Comparison of ENCODE assay signal across 1 cellular context in the genomic region with DNA sequence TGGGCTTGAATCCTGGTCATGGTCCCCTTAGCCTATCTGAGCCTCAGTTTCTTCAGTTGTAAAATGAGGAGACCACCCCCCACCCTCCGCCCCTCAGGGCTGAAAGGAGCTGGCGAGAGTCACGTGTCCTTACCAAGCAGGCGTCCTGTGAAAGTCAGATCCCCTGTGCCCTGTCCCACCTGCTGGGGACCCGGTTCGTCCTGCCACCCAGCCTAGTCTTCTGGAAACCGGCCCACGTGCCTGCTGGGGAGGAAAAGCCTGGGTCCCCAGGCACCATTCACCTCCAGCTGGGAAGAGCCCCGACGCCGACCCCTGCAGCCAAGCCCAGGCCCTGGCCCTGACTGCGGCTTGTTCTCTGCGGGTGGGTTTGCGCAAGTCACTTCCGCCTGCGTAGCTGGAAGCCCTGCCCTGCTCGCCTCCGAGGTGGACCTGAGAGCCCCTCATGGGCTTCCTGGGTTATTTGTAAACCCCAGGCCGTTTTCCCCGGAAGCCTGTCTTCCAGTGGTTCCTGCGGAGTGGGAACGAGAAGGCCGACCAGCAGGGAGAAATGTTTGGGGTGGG.
TF ChIP-seq lines count a peak whose summit lies in the region.

No MANE protein-coding gene starts in this region.

TF ChIP-seq in GM12878, 131 proteins besides CTCF, POLR2A, EP300 and RAD21:
- TF ChIP-seq, protein P1, sequence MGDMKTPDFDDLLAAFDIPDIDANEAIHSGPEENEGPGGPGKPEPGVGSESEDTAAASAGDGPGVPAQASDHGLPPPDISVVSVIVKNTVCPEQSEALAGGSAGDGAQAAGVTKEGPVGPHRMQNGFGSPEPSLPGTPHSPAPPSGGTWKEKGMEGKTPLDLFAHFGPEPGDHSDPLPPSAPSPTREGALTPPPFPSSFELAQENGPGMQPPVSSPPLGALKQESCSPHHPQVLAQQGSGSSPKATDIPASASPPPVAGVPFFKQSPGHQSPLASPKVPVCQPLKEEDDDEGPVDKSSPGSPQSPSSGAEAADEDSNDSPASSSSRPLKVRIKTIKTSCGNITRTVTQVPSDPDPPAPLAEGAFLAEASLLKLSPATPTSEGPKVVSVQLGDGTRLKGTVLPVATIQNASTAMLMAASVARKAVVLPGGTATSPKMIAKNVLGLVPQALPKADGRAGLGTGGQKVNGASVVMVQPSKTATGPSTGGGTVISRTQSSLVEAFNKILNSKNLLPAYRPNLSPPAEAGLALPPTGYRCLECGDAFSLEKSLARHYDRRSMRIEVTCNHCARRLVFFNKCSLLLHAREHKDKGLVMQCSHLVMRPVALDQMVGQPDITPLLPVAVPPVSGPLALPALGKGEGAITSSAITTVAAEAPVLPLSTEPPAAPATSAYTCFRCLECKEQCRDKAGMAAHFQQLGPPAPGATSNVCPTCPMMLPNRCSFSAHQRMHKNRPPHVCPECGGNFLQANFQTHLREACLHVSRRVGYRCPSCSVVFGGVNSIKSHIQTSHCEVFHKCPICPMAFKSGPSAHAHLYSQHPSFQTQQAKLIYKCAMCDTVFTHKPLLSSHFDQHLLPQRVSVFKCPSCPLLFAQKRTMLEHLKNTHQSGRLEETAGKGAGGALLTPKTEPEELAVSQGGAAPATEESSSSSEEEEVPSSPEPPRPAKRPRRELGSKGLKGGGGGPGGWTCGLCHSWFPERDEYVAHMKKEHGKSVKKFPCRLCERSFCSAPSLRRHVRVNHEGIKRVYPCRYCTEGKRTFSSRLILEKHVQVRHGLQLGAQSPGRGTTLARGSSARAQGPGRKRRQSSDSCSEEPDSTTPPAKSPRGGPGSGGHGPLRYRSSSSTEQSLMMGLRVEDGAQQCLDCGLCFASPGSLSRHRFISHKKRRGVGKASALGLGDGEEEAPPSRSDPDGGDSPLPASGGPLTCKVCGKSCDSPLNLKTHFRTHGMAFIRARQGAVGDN (IDR thresholded peaks at IDR 0.05), result no peak
- no peak for TF ChIP-seq CBFB (IDR thresholded peaks at IDR 0.05; ENCODE audit: low read depth)
- TF ChIP-seq, protein P2, sequence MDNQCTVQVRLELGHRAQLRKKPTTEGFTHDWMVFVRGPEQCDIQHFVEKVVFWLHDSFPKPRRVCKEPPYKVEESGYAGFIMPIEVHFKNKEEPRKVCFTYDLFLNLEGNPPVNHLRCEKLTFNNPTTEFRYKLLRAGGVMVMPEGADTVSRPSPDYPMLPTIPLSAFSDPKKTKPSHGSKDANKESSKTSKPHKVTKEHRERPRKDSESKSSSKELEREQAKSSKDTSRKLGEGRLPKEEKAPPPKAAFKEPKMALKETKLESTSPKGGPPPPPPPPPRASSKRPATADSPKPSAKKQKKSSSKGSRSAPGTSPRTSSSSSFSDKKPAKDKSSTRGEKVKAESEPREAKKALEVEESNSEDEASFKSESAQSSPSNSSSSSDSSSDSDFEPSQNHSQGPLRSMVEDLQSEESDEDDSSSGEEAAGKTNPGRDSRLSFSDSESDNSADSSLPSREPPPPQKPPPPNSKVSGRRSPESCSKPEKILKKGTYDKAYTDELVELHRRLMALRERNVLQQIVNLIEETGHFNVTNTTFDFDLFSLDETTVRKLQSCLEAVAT (IDR thresholded peaks at IDR 0.05), result no peak
- TF ChIP-seq, protein P3, sequence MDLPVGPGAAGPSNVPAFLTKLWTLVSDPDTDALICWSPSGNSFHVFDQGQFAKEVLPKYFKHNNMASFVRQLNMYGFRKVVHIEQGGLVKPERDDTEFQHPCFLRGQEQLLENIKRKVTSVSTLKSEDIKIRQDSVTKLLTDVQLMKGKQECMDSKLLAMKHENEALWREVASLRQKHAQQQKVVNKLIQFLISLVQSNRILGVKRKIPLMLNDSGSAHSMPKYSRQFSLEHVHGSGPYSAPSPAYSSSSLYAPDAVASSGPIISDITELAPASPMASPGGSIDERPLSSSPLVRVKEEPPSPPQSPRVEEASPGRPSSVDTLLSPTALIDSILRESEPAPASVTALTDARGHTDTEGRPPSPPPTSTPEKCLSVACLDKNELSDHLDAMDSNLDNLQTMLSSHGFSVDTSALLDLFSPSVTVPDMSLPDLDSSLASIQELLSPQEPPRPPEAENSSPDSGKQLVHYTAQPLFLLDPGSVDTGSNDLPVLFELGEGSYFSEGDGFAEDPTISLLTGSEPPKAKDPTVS (IDR thresholded peaks at IDR 0.05; ENCODE audit: low read depth, low read length), result no peak
- TF ChIP-seq PML (IDR thresholded peaks at IDR 0.05; ENCODE audit: low read length), result no peak
- no peak for TF ChIP-seq MEF2B (IDR thresholded peaks at IDR 0.05; ENCODE audit: partially characterized antibody, poor library complexity, severe bottlenecking)
- no peak for TF ChIP-seq BMI1 (IDR thresholded peaks at IDR 0.05; ENCODE audit: borderline replicate concordance)
- no peak for TF ChIP-seq NR2C1 (IDR thresholded peaks at IDR 0.05)
- no peak for TF ChIP-seq SUPT20H (IDR thresholded peaks at IDR 0.05; ENCODE audit: borderline replicate concordance, control insufficient read depth, low read depth, low read length)
